Comparison of ENCODE assay signal across 8 cellular contexts in genomic region chr10:122981066-122981464, GRCh38. TPM values are rescaled to one million over a fixed set of nuclear protein-coding genes. Genes with fewer than 3 reads are reported as not detected.
DNase-seq lines count a peak whose midpoint lies in the region; ATAC-seq and TF ChIP-seq lines count a peak whose summit lies in the region.

No MANE protein-coding gene starts in this region.

- in situ Hi-C loops in Panc1 (cut with HindIII; ENCODE audit: low pct_unique_long_range_greater_than_20kb, low sequenced_read_pairs) = no loop called here

- intact Hi-C loops in Panc1 (cut with micrococcal nuclease; ENCODE audit: unreplicated experiment) = no loop called here
- intact Hi-C loops in dorsolateral prefrontal cortex (cut with DNase I) = no loop called here
- intact Hi-C loops in lower leg skin (cut with DNase I; ENCODE audit: low total_unique reads) = no loop called here

- no peak for TF ChIP-seq POLR2A in lower leg skin (IDR thresholded peaks at IDR 0.05)

- CTCF ChIA-PET in Panc1 (lab: Charles Lee) = interaction anchor here (1.4 kb wide), 1 partner anchor 29 kb away, joined by 4 read pairs; no protein-coding TSS in a partner anchor

- TSS peak; percentile 80 for BruUV-seq in Panc1 (replicated peaks; lab: Mats Ljungman, UMichigan)

- H3K27ac ChIP-seq in Panc1 (ENCODE audit: low read length) (peak overlapping the region; percentile 91), dorsolateral prefrontal cortex (peak overlapping the region in 37 of 59 donors; percentile 52 to 100 (median 97))

- H3K27me3 ChIP-seq in Panc1 (ENCODE audit: control insufficient read depth, insufficient read depth, low read length) (no peaks in the 10 kb centered on the region), dorsolateral prefrontal cortex (no peaks in the 10 kb centered on the region)

- TF ChIP-seq CTCF in AG09309 (IDR thresholded peaks at IDR 0.05; ENCODE audit: control insufficient read depth, insufficient read depth, low read depth, low read length, missing control alignments) (peak; percentile 47), GM12875 (IDR thresholded peaks at IDR 0.05; ENCODE audit: borderline replicate concordance, insufficient read depth, low read depth, low read length) (peak; percentile 31; the same call in 1 of the 2 replicates), Panc1 (IDR thresholded peaks at IDR 0.05) (peak; percentile 56; the same call in 1 of the 2 replicates), dorsolateral prefrontal cortex (IDR thresholded peaks at IDR 0.05 in 54 of 56, conservative IDR thresholded peaks at IDR 0.05 in 2 of 56; ENCODE audit: low read depth in 1 of 56, partially characterized antibody in 56 of 56) (peak in 36 of 56 donors; percentile 10 to 53 (median 30)), lower leg skin (IDR thresholded peaks at IDR 0.05) (no peak)

- DNase-seq in AG09309 (ENCODE audit: low read depth) (peak; percentile 11), Panc1 (ENCODE audit: low read depth, low spot score) (peak; percentile 18), dorsolateral prefrontal cortex (no peak), myocyte (ENCODE audit: low read depth) (peak; percentile 51), T-helper 9 cell (no peak), lower leg skin (ENCODE audit: low spot score in 2 of 2) (no peak)

- ATAC-seq in Panc1 (peak; percentile 25; the same call in 1 of the 2 replicates), GM18498 (IDR thresholded peaks at IDR 0.05; ENCODE audit: unreplicated experiment) (no peak)

- peaks cover 9% of the 10 kb centered on the region for H3K4me1 ChIP-seq in Panc1 (ENCODE audit: control insufficient read depth, insufficient read depth, low read length)

- WGBS in lower leg skin, 2 donors = 17 to 26% methylated on average over 4 of the region's 4 CpGs

- H3K4me3 ChIP-seq in AG09309 (ENCODE audit: control insufficient read depth, low read depth, low read length) (peak overlapping the region; percentile 64; the same call in 1 of the 2 replicates), GM12875 (ENCODE audit: low read depth, low read length) (peak overlapping the region; percentile 65), Panc1 (ENCODE audit: low read depth in 2 of 2, low read length in 2 of 2) (peak overlapping the region; percentile 67 to 94), dorsolateral prefrontal cortex (peak overlapping the region; percentile 57 to 98 (median 83)), lower leg skin (ENCODE audit: low read depth, poor library complexity, severe bottlenecking) (no peak overlapping the region)

- no peaks in the 10 kb centered on the region for H3K9me3 ChIP-seq in Panc1 (ENCODE audit: control insufficient read depth, insufficient read depth, low read depth, low read length)

- no peaks in the 10 kb centered on the region; the same call in 1 of the 2 replicates for H3K36me3 ChIP-seq in Panc1 (ENCODE audit: control insufficient read depth, insufficient read depth, low read length)

- POLR2A ChIA-PET in Panc1 (lab: Charles Lee) = interaction anchor here (0.6 kb wide), 1 partner anchor 42 kb away, joined by 3 read pairs; no protein-coding TSS in a partner anchor

RNA-seq across cellular contexts. Expression of gene PSTK, which starts 0.9 kb away (rescaled TPM):
- total RNA-seq in Panc1 (2021; ENCODE audit: unreplicated experiment) (15.8 TPM), dorsolateral prefrontal cortex (10 to 100 TPM in 119 of 120 experiments, 1 to 10 TPM in 1; 9.6 to 22.9 (median 14.7) TPM), myocyte (6.8 and 6.9 TPM in 2 replicates), lower leg skin (1 to 10 TPM in 3 of 4 donors, under 1 TPM in 1; 0.84 to 5.7 (median 2.2) TPM)
- polyA plus RNA-seq in Panc1 (2012; ENCODE audit: insufficient read length) = 13.8 TPM
- 5.9 TPM for polyA plus RNA-seq in myocyte (2012)

RNA-seq across cellular contexts. Expression of gene C10orf88, which starts 27.0 kb away (rescaled TPM):
- total RNA-seq in Panc1 (2021; ENCODE audit: unreplicated experiment) (21.7 TPM), dorsolateral prefrontal cortex (10 to 100 TPM in 113 of 120 experiments, 1 to 10 TPM in 7; 7.8 to 22.4 (median 15.1) TPM), myocyte (14.6 and 14.8 TPM in 2 replicates), lower leg skin (1 to 10 TPM; 3.3 to 6.3 (median 5.2) TPM)
- polyA plus RNA-seq in Panc1 (2012; ENCODE audit: insufficient read length) = 11.2 TPM
- polyA plus RNA-seq in myocyte (2012) = 7.0 TPM

RNA-seq across cellular contexts. Expression of gene IKZF5, which starts 27.5 kb away (rescaled TPM):
- 8.6 TPM for total RNA-seq in Panc1 (2021; ENCODE audit: unreplicated experiment)
- polyA plus RNA-seq in Panc1 (2012; ENCODE audit: insufficient read length) = 5.4 TPM
- total RNA-seq in dorsolateral prefrontal cortex = 10 to 100 TPM; 18.6 to 44.3 (median 28.3) TPM
- 7.9 and 86.1 TPM in 2 replicates for total RNA-seq in myocyte
- polyA plus RNA-seq in myocyte (2012) = 5.9 TPM
- 10 to 100 TPM in 1 of 4 donors, 1 to 10 TPM in 3; 8.7 to 10.5 (median 9.5) TPM for total RNA-seq in lower leg skin

RNA-seq across cellular contexts. Expression of gene ACADSB, which starts 27.7 kb away (rescaled TPM):
- total RNA-seq in Panc1 (2021; ENCODE audit: unreplicated experiment) (19.2 TPM), dorsolateral prefrontal cortex (10 to 100 TPM; 16.7 to 59.4 (median 42.6) TPM), myocyte (5.9 and 8.1 TPM in 2 replicates), lower leg skin (10 to 100 TPM in 3 of 4 donors, 1 to 10 TPM in 1; 8.8 to 20.5 (median 18.1) TPM)
- 11.3 TPM for polyA plus RNA-seq in Panc1 (2012; ENCODE audit: insufficient read length)
- 4.0 TPM for polyA plus RNA-seq in myocyte (2012)

Comparison
In these comparisons a context has a peak if more than half of its experiments do, and no peak if none do; other contexts are left out.
1. DNase-seq: peak in AG09309 (single experiment), Panc1 (single experiment) and myocyte (single experiment); none in dorsolateral prefrontal cortex (0 of 10), T-helper 9 cell (single experiment) and lower leg skin (0 of 2).
2. CTCF ChIP-seq: peak in AG09309 (single experiment), GM12875 (single experiment), Panc1 (single experiment) and dorsolateral prefrontal cortex (36 of 56); none in lower leg skin (0 of 3).